ENCODE assay signal across 1 cellular context in genomic region chr5:173278172-173278571, GRCh38.
TF ChIP-seq lines count a peak whose summit lies in the region.

No MANE protein-coding gene starts in this region.

TF ChIP-seq in HepG2, 621 proteins besides CTCF, POLR2A, EP300 and RAD21 (continued from another document):
- TF ChIP-seq MAFK (conservative IDR thresholded peaks at IDR 0.05 in 1 of 2, IDR thresholded peaks at IDR 0.05 in 1 of 2; ENCODE audit: low read length in 2 of 2) (no peak), ZNF598 (CRISPR knock-in tag; IDR thresholded peaks at IDR 0.05; ENCODE audit: borderline replicate concordance) (no peak), ATM (IDR thresholded peaks at IDR 0.05; ENCODE audit: borderline replicate concordance) (no peak), ZFP91 (CRISPR knock-in tag; IDR thresholded peaks at IDR 0.05; ENCODE audit: borderline replicate concordance) (no peak), ISL2 (CRISPR knock-in tag; IDR thresholded peaks at IDR 0.05) (no peak), ZNF687 (CRISPR knock-in tag; IDR thresholded peaks at IDR 0.05) (peak; percentile 26; the same call in 1 of the 2 replicates), ZFX (CRISPR knock-in tag; IDR thresholded peaks at IDR 0.05; ENCODE audit: low read depth) (0 out of 2 replicates have a peak, but pooled peaks have one; percentile 19), E2F2 (CRISPR knock-in tag; IDR thresholded peaks at IDR 0.05; ENCODE audit: borderline replicate concordance) (no peak), RXRB (CRISPR knock-in tag; IDR thresholded peaks at IDR 0.05; ENCODE audit: borderline replicate concordance) (no peak), CREBL2 (CRISPR knock-in tag; IDR thresholded peaks at IDR 0.05; ENCODE audit: borderline replicate concordance) (no peak), ZBTB34 (CRISPR knock-in tag; IDR thresholded peaks at IDR 0.05) (no peak)
